In the genomic region with DNA sequence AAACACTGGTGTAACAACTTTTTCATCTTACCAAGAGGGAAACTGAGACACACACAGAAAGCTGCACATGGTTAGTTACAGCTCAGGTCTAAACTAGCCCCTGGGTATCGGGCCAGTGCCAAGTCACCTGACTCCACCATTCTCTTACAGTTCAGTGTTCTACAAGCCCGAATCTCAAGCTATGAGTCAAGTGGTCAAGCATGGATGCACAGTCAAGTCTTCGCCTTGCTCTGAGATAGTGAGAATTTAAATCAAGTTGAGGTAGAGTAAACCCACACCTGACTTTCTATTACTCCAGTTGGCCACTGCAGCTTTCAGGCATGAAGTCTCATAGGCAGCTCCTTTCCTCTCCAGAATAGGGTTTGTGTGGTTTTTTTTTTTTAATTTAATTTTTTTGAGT, we compare ENCODE assay signal across 11 cellular contexts. TPM values are rescaled to one million over a fixed set of nuclear protein-coding genes. Genes with fewer than 3 reads are reported as not detected.
DNase-seq lines count a peak whose midpoint lies in the region; ATAC-seq, FAIRE-seq and TF ChIP-seq lines count a peak whose summit lies in the region.
"Had no signal": no experiment of that assay in that cellular context is flagged by ENCODE, and none has a peak within 500 bp of the region (broad histone marks: within the 10 kb centered on the region; RNA-seq: fewer than 3 reads in every experiment).

No MANE protein-coding gene starts in this region.

- H3K4me3 ChIP-seq in naive thymus-derived CD4-positive, alpha-beta T cell (ENCODE audit: low read length) = no peak overlapping the region
- H3K4me3 ChIP-seq: BLaER1, gastroesophageal sphincter had no signal

- H3K4me1 Mint-ChIP-seq in nephron progenitor cell = no peaks in the 10 kb centered on the region
- no peaks in the 10 kb centered on the region for H3K4me1 Mint-ChIP-seq in naive thymus-derived CD4-positive, alpha-beta T cell

- no peak overlapping the region for H3K27ac ChIP-seq in naive thymus-derived CD4-positive, alpha-beta T cell (ENCODE audit: low read depth, low read length)
- H3K27ac ChIP-seq: BLaER1, gastroesophageal sphincter had no signal

- no peak for TF ChIP-seq CTCF in nephron progenitor cell (IDR thresholded peaks at IDR 0.05)

- no peak overlapping the region for H3K4me3 Mint-ChIP-seq in nephron progenitor cell
- no peak overlapping the region for H3K4me3 Mint-ChIP-seq in naive thymus-derived CD4-positive, alpha-beta T cell

- CTCF ChIA-PET in naive thymus-derived CD4-positive, alpha-beta T cell (lab: Charles Lee) = interaction anchor here (0.6 kb wide), 1 partner anchor 150 kb away, joined by 3 read pairs; no protein-coding TSS in a partner anchor

- H3K9me3 Mint-ChIP-seq in nephron progenitor cell = no peaks in the 10 kb centered on the region
- no peaks in the 10 kb centered on the region for H3K9me3 Mint-ChIP-seq in naive thymus-derived CD4-positive, alpha-beta T cell

- peak; percentile 99 for FAIRE-seq in GM12891 (lab: Jason Lieb, UNC)

- H3K4me1 ChIP-seq in naive thymus-derived CD4-positive, alpha-beta T cell (ENCODE audit: control insufficient read depth in 2 of 2, insufficient read depth in 2 of 2, low read length in 2 of 2) = no peaks in the 10 kb centered on the region
- H3K4me1 ChIP-seq: BLaER1 had no signal

- intact Hi-C loops in naive thymus-derived CD4-positive, alpha-beta T cell (cut with micrococcal nuclease) = no loop called here

- no peaks in the 10 kb centered on the region for H3K9me3 ChIP-seq in naive thymus-derived CD4-positive, alpha-beta T cell (ENCODE audit: control insufficient read depth in 2 of 3, low read length in 3 of 3)
- H3K9me3 ChIP-seq: BLaER1, gastroesophageal sphincter had no signal

- POLR2A ChIA-PET in naive thymus-derived CD4-positive, alpha-beta T cell (lab: Charles Lee) = interaction anchor here (0.6 kb wide), 1 partner anchor 8 kb away, joined by 3 read pairs; no protein-coding TSS in a partner anchor

- no peaks in the 10 kb centered on the region for H3K27me3 ChIP-seq in naive thymus-derived CD4-positive, alpha-beta T cell (ENCODE audit: control insufficient read depth in 2 of 2, insufficient read depth in 2 of 2, low read length in 2 of 2)
- H3K27me3 ChIP-seq: BLaER1, gastroesophageal sphincter had no signal

- no peaks in the 10 kb centered on the region for H3K27me3 Mint-ChIP-seq in nephron progenitor cell (ENCODE audit: low read depth, poor library complexity)
- peaks cover 0 to 10% (median 7%) of the 10 kb centered on the region in 5 donors for H3K27me3 Mint-ChIP-seq in naive thymus-derived CD4-positive, alpha-beta T cell

- ATAC-seq in GM19438 (IDR thresholded peaks at IDR 0.05; ENCODE audit: low read depth, unreplicated experiment) = peak; percentile 99
- peak; percentile 99 for ATAC-seq in HG02970 (IDR thresholded peaks at IDR 0.05; ENCODE audit: low FRiP score, unreplicated experiment)
- ATAC-seq in naive thymus-derived CD4-positive, alpha-beta T cell = no peak
- ATAC-seq: gastroesophageal sphincter had no signal

- TF ChIP-seq POLR2A in GM12891 (IDR thresholded peaks at IDR 0.05; ENCODE audit: low read depth, low read length) = no peak

- no peak overlapping the region for H3K27ac Mint-ChIP-seq in nephron progenitor cell
- no peak overlapping the region for H3K27ac Mint-ChIP-seq in naive thymus-derived CD4-positive, alpha-beta T cell

- no peaks in the 10 kb centered on the region for H3K36me3 Mint-ChIP-seq in nephron progenitor cell (ENCODE audit: low read depth)
- no peaks in the 10 kb centered on the region for H3K36me3 Mint-ChIP-seq in naive thymus-derived CD4-positive, alpha-beta T cell

- DNase-seq in GM12891 (ENCODE audit: insufficient read length, low spot score) = peak; percentile 42
- peak; percentile 58 for DNase-seq in NCI-H2107 (lab: John Stamatoyannopoulos, UW)
- DNase-seq in nephron progenitor cell = no peak
- DNase-seq in naive thymus-derived CD4-positive, alpha-beta T cell = no peak
- DNase-seq in activated CD4-positive, CD25-positive, alpha-beta regulatory T cell treated with anti-CD3 and anti-CD28 coated beads, Interleukin-2, amount 50 U/mL, for 72 hours = no peak
- DNase-seq in nucleus accumbens (lab: John Stamatoyannopoulos, UW) = no peak
- DNase-seq: activated CD4-positive, alpha-beta T cell treated with anti-CD3 and anti-CD28 coated beads, Interleukin-2, amount 50 U/mL, for 1 hour had no signal

- no peaks in the 10 kb centered on the region for H3K36me3 ChIP-seq in naive thymus-derived CD4-positive, alpha-beta T cell (ENCODE audit: control insufficient read depth in 2 of 3, insufficient read depth in 3 of 3, low read length in 3 of 3)
- H3K36me3 ChIP-seq: BLaER1, gastroesophageal sphincter had no signal

TF ChIP-seq in GM12891, 5 proteins besides CTCF, POLR2A, EP300 and RAD21:
- TF ChIP-seq SPI1 (IDR thresholded peaks at IDR 0.05; ENCODE audit: low read depth, low read length) = no peak
- TF ChIP-seq POU2F2 (IDR thresholded peaks at IDR 0.05; ENCODE audit: low read depth, low read length) = peak; percentile 56; the same call in 1 of the 2 replicates
- TF ChIP-seq PAX5 (IDR thresholded peaks at IDR 0.05; ENCODE audit: insufficient read depth, low read length, severe bottlenecking) = peak; percentile 96

RNA-seq across cellular contexts. Expression of a gene that starts 34.5 kb away (rescaled TPM):
- 25.9 TPM for polyA plus RNA-seq in GM12891 (2012; ENCODE audit: low read depth, missing spikeins)
- total RNA-seq in naive thymus-derived CD4-positive, alpha-beta T cell = 10 to 100 TPM; 25.8 to 43.3 (median 32.3) TPM
- polyA plus RNA-seq in naive thymus-derived CD4-positive, alpha-beta T cell = 10 to 100 TPM; 52.4 to 68.3 TPM

Comparison
In these comparisons a context has a peak if more than half of its experiments do, and no peak if none do; other contexts are left out.
1. DNase-seq: peak in GM12891 (single experiment) and NCI-H2107 (single experiment); none in nephron progenitor cell (single experiment), naive thymus-derived CD4-positive, alpha-beta T cell (0 of 9), activated CD4-positive, CD25-positive, alpha-beta regulatory T cell treated with anti-CD3 and anti-CD28 coated beads, Interleukin-2, amount 50 U/mL, for 72 hours (single experiment) and nucleus accumbens (0 of 56).